ENCODE assay signal across 8 cellular contexts in genomic region chr3:133448478-133449122, GRCh38.
A peak's percentile ranks its signal among the peaks of the same experiment; 100 is the strongest.
DNase-seq lines count a peak whose midpoint lies in the region; ATAC-seq and TF ChIP-seq lines count a peak whose summit lies in the region.

No MANE protein-coding gene starts in this region.

- peak; percentile 12; the same call in 1 of the 2 replicates for TF ChIP-seq EP300 in Ishikawa (IDR thresholded peaks at IDR 0.05; ENCODE audit: borderline replicate concordance)

- H3K4me3 ChIP-seq in GM12864 (ENCODE audit: low read depth, low read length): no peak overlapping the region

- CTCF ChIA-PET in activated naive CD4-positive, alpha-beta T cell treated with anti-CD3 and anti-CD28 coated beads, Interleukin-2, amount 10 ng/mL, durations not matched to agents 7 days and 5 days (lab: Charles Lee): interaction anchor here (1.0 to 2.0 kb wide), 7 partner anchors 9 to 124 kb away, joined by 3 to 7 read pairs (median 4); partner anchors contain the start of gene CDV3

- H3K9me3 Mint-ChIP-seq in activated naive CD4-positive, alpha-beta T cell treated with anti-CD3 and anti-CD28 coated beads, Interleukin-2, amount 10 ng/mL, durations not matched to agents 7 days and 5 days: no peaks in the 10 kb centered on the region
- no peaks in the 10 kb centered on the region for H3K9me3 Mint-ChIP-seq in stimulated activated naive CD8-positive, alpha-beta T cell treated with anti-CD3 and anti-CD28 coated beads, Interleukin-15, Interleukin-2, amounts not matched to agents 100 ng/mL and 50 ng/mL, for 24 hours

- DNase-seq in GM12864 (ENCODE audit: low read depth): peak; percentile 96
- peak; percentile 54 for DNase-seq in activated naive CD4-positive, alpha-beta T cell treated with anti-CD3 and anti-CD28 coated beads, Interleukin-2, amount 10 ng/mL, durations not matched to agents 7 days and 5 days
- DNase-seq in AG20443 (ENCODE audit: low spot score): no peak
- DNase-seq in GDM1 (lab: John Stamatoyannopoulos, UW): no peak
- DNase-seq in NCI-H2171 (lab: John Stamatoyannopoulos, UW): no peak

- H3K27ac Mint-ChIP-seq in activated naive CD4-positive, alpha-beta T cell treated with anti-CD3 and anti-CD28 coated beads, Interleukin-2, amount 10 ng/mL, durations not matched to agents 7 days and 5 days: peak overlapping the region; percentile 89
- peak overlapping the region; percentile 34 for H3K27ac Mint-ChIP-seq in stimulated activated naive CD8-positive, alpha-beta T cell treated with anti-CD3 and anti-CD28 coated beads, Interleukin-15, Interleukin-2, amounts not matched to agents 100 ng/mL and 50 ng/mL, for 24 hours

- no peak for TF ChIP-seq CTCF in GM12864 (IDR thresholded peaks at IDR 0.05; ENCODE audit: low read depth, low read length, missing control alignments)

- no peak for TF ChIP-seq RAD21 in Ishikawa (IDR thresholded peaks at IDR 0.05; ENCODE audit: low read depth)

- H3K27me3 Mint-ChIP-seq in activated naive CD4-positive, alpha-beta T cell treated with anti-CD3 and anti-CD28 coated beads, Interleukin-2, amount 10 ng/mL, durations not matched to agents 7 days and 5 days: no peaks in the 10 kb centered on the region
- H3K27me3 Mint-ChIP-seq in stimulated activated naive CD8-positive, alpha-beta T cell treated with anti-CD3 and anti-CD28 coated beads, Interleukin-15, Interleukin-2, amounts not matched to agents 100 ng/mL and 50 ng/mL, for 24 hours: no peaks in the 10 kb centered on the region

- no peak overlapping the region for H3K4me3 Mint-ChIP-seq in activated naive CD4-positive, alpha-beta T cell treated with anti-CD3 and anti-CD28 coated beads, Interleukin-2, amount 10 ng/mL, durations not matched to agents 7 days and 5 days
- no peak overlapping the region for H3K4me3 Mint-ChIP-seq in stimulated activated naive CD8-positive, alpha-beta T cell treated with anti-CD3 and anti-CD28 coated beads, Interleukin-15, Interleukin-2, amounts not matched to agents 100 ng/mL and 50 ng/mL, for 24 hours

- peaks cover 3% of the 10 kb centered on the region for H3K36me3 Mint-ChIP-seq in activated naive CD4-positive, alpha-beta T cell treated with anti-CD3 and anti-CD28 coated beads, Interleukin-2, amount 10 ng/mL, durations not matched to agents 7 days and 5 days
- H3K36me3 Mint-ChIP-seq in stimulated activated naive CD8-positive, alpha-beta T cell treated with anti-CD3 and anti-CD28 coated beads, Interleukin-15, Interleukin-2, amounts not matched to agents 100 ng/mL and 50 ng/mL, for 24 hours (ENCODE audit: low read depth): no peaks in the 10 kb centered on the region

- peaks cover 32% of the 10 kb centered on the region for H3K4me1 Mint-ChIP-seq in activated naive CD4-positive, alpha-beta T cell treated with anti-CD3 and anti-CD28 coated beads, Interleukin-2, amount 10 ng/mL, durations not matched to agents 7 days and 5 days
- peaks cover 25% of the 10 kb centered on the region for H3K4me1 Mint-ChIP-seq in stimulated activated naive CD8-positive, alpha-beta T cell treated with anti-CD3 and anti-CD28 coated beads, Interleukin-15, Interleukin-2, amounts not matched to agents 100 ng/mL and 50 ng/mL, for 24 hours (ENCODE audit: low read depth)

- peak; percentile 89 for ATAC-seq in GM21423 (IDR thresholded peaks at IDR 0.05; ENCODE audit: unreplicated experiment)

TF ChIP-seq in Ishikawa, 13 proteins besides CTCF, POLR2A, EP300 and RAD21:
- TF ChIP-seq TEAD4 (IDR thresholded peaks at IDR 0.05): peak; percentile 39; the same call in 1 of the 2 replicates
- no peak for TF ChIP-seq CREB1 (IDR thresholded peaks at IDR 0.05; ENCODE audit: low read depth)
- peak; percentile 41; the same call in 1 of the 2 replicates for TF ChIP-seq MAX (IDR thresholded peaks at IDR 0.05)
- no peak for TF ChIP-seq TAF1 (IDR thresholded peaks at IDR 0.05; ENCODE audit: low read depth)
TF ChIP-seq in Ishikawa: peak in this region for 2.

Comparison
In these comparisons a context has a peak if more than half of its experiments do, and no peak if none do; other contexts are left out.
1. DNase-seq: peak in GM12864 (single experiment) and activated naive CD4-positive, alpha-beta T cell treated with anti-CD3 and anti-CD28 coated beads, Interleukin-2, amount 10 ng/mL, durations not matched to agents 7 days and 5 days (single experiment); none in AG20443 (single experiment), GDM1 (single experiment) and NCI-H2171 (single experiment).